ENCODE assay signal across 14 cellular contexts in the genomic region with DNA sequence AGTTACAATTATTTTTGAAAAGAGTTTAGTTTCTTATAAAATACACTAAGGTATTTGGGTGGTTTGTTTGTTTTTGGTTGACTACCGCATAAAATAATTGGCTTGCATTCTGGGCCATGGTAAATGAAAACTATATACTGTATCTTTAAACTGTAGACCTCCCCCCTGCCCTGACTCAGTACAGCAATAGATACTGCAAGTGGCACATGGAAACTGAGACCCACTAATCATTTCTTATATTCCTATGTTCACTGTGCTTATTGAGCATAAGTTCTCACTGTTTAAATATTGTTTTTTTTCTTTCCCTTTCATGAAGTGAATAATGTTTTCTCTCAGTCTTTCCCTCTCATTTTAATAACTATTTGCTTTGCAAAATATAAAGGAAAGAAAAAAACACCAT. TPM values are rescaled to one million over a fixed set of nuclear protein-coding genes. Genes with fewer than 3 reads are reported as not detected.
DNase-seq lines count a peak whose midpoint lies in the region; ATAC-seq and TF ChIP-seq lines count a peak whose summit lies in the region.
"Had no signal": no experiment of that assay in that cellular context is flagged by ENCODE, and none has a peak within 500 bp of the region (broad histone marks: within the 10 kb centered on the region; RNA-seq: fewer than 3 reads in every experiment).

No MANE protein-coding gene starts in this region.

- peaks cover 24% of the 10 kb centered on the region for H3K4me1 Mint-ChIP-seq in activated CD8-positive, alpha-beta memory T cell treated with anti-CD3 and anti-CD28 coated beads, Interleukin-2, amount 10 ng/mL, durations not matched to agents 7 days and 5 days
- peaks cover 49 to 50% of the 10 kb centered on the region in 2 donors for H3K4me1 Mint-ChIP-seq in natural killer cell
- peaks cover 23 to 38% of the 10 kb centered on the region in 2 donors for H3K4me1 Mint-ChIP-seq in natural killer cell treated with Interleukin-12 subunit alpha and Interleukin-12 subunit beta and Interleukin-15 and Interleukin-18, amount 100 ng/mL, for 72 hours (ENCODE audit: low read depth in 2 of 2)
- peaks cover 63% of the 10 kb centered on the region for H3K4me1 Mint-ChIP-seq in activated naive CD8-positive, alpha-beta T cell treated with anti-CD3 and anti-CD28 coated beads, Interleukin-2, amount 50 U/mL, for 24 hours

- ATAC-seq in activated CD8-positive, alpha-beta memory T cell treated with anti-CD3 and anti-CD28 coated beads, Interleukin-2, amount 10 ng/mL, durations not matched to agents 7 days and 5 days: no peak
- ATAC-seq in natural killer cell (no peak), GM18858 (IDR thresholded peaks at IDR 0.05; ENCODE audit: unreplicated experiment) (no peak)
- ATAC-seq in natural killer cell treated with Interleukin-12 subunit alpha and Interleukin-12 subunit beta and Interleukin-15 and Interleukin-18, amount 100 ng/mL, for 72 hours: no peak
- peak; percentile 57 for ATAC-seq in activated naive CD8-positive, alpha-beta T cell treated with anti-CD3 and anti-CD28 coated beads, Interleukin-2, amount 50 U/mL, for 24 hours
- ATAC-seq: A549 had no signal

- CTCF ChIA-PET in activated CD8-positive, alpha-beta memory T cell treated with anti-CD3 and anti-CD28 coated beads, Interleukin-2, amount 10 ng/mL, durations not matched to agents 7 days and 5 days (lab: Charles Lee): no interaction called here

- H3K27me3 Mint-ChIP-seq in activated CD8-positive, alpha-beta memory T cell treated with anti-CD3 and anti-CD28 coated beads, Interleukin-2, amount 10 ng/mL, durations not matched to agents 7 days and 5 days: no peaks in the 10 kb centered on the region
- no peaks in the 10 kb centered on the region for H3K27me3 Mint-ChIP-seq in natural killer cell (ENCODE audit: low read depth in 2 of 2)
- H3K27me3 Mint-ChIP-seq in natural killer cell treated with Interleukin-12 subunit alpha and Interleukin-12 subunit beta and Interleukin-15 and Interleukin-18, amount 100 ng/mL, for 72 hours: no peaks in the 10 kb centered on the region
- no peaks in the 10 kb centered on the region for H3K27me3 Mint-ChIP-seq in activated naive CD8-positive, alpha-beta T cell treated with anti-CD3 and anti-CD28 coated beads, Interleukin-2, amount 50 U/mL, for 24 hours

- H3K27ac Mint-ChIP-seq in activated CD8-positive, alpha-beta memory T cell treated with anti-CD3 and anti-CD28 coated beads, Interleukin-2, amount 10 ng/mL, durations not matched to agents 7 days and 5 days: peak overlapping the region; percentile 47
- H3K27ac Mint-ChIP-seq in natural killer cell: peak overlapping the region; percentile 64 to 81
- H3K27ac Mint-ChIP-seq in natural killer cell treated with Interleukin-12 subunit alpha and Interleukin-12 subunit beta and Interleukin-15 and Interleukin-18, amount 100 ng/mL, for 72 hours: peak overlapping the region in 1 of 2 donors; percentile 26
- H3K27ac Mint-ChIP-seq in activated naive CD8-positive, alpha-beta T cell treated with anti-CD3 and anti-CD28 coated beads, Interleukin-2, amount 50 U/mL, for 24 hours: peak overlapping the region; percentile 12

- no peak for TF ChIP-seq CTCF in natural killer cell (IDR thresholded peaks at IDR 0.05)

- H3K36me3 Mint-ChIP-seq in activated CD8-positive, alpha-beta memory T cell treated with anti-CD3 and anti-CD28 coated beads, Interleukin-2, amount 10 ng/mL, durations not matched to agents 7 days and 5 days: peaks cover 61% of the 10 kb centered on the region
- peaks cover 10% of the 10 kb centered on the region for H3K36me3 Mint-ChIP-seq in natural killer cell
- peaks cover 31% of the 10 kb centered on the region for H3K36me3 Mint-ChIP-seq in natural killer cell treated with Interleukin-12 subunit alpha and Interleukin-12 subunit beta and Interleukin-15 and Interleukin-18, amount 100 ng/mL, for 72 hours
- H3K36me3 Mint-ChIP-seq in activated naive CD8-positive, alpha-beta T cell treated with anti-CD3 and anti-CD28 coated beads, Interleukin-2, amount 50 U/mL, for 24 hours (ENCODE audit: low read depth): peaks cover 50% of the 10 kb centered on the region

- no peak for DNase-seq in activated CD8-positive, alpha-beta memory T cell treated with anti-CD3 and anti-CD28 coated beads, Interleukin-2, amount 10 ng/mL, durations not matched to agents 7 days and 5 days
- DNase-seq in activated CD8-positive, alpha-beta memory T cell treated with anti-CD3 and anti-CD28 coated beads for 24 hours: no peak
- no peak for DNase-seq in natural killer cell
- DNase-seq in natural killer cell treated with Interleukin-12 subunit alpha and Interleukin-12 subunit beta and Interleukin-15 and Interleukin-18, amount 100 ng/mL, for 72 hours (ENCODE audit: low spot score): no peak
- DNase-seq in activated naive CD8-positive, alpha-beta T cell treated with anti-CD3 and anti-CD28 coated beads, Interleukin-2, amount 50 U/mL, for 24 hours: no peak
- DNase-seq in COLO829 (ENCODE audit: low spot score): no peak
- DNase-seq in 8988T: no peak
- DNase-seq: DMS79 treated with DMSO at 0.1 percent for 48 hours, KG1, MV-4-11, NCI-H1694 treated with DMSO at 0.1 percent for 48 hours, Peyer's patch had no signal

- intact Hi-C loops in natural killer cell (cut with micrococcal nuclease): no loop called here

- no peak overlapping the region for H3K4me3 Mint-ChIP-seq in activated CD8-positive, alpha-beta memory T cell treated with anti-CD3 and anti-CD28 coated beads, Interleukin-2, amount 10 ng/mL, durations not matched to agents 7 days and 5 days
- no peak overlapping the region for H3K4me3 Mint-ChIP-seq in natural killer cell
- H3K4me3 Mint-ChIP-seq in natural killer cell treated with Interleukin-12 subunit alpha and Interleukin-12 subunit beta and Interleukin-15 and Interleukin-18, amount 100 ng/mL, for 72 hours: no peak overlapping the region
- H3K4me3 Mint-ChIP-seq in activated naive CD8-positive, alpha-beta T cell treated with anti-CD3 and anti-CD28 coated beads, Interleukin-2, amount 50 U/mL, for 24 hours: no peak overlapping the region

- peaks cover 7% of the 10 kb centered on the region for H3K9me3 Mint-ChIP-seq in activated CD8-positive, alpha-beta memory T cell treated with anti-CD3 and anti-CD28 coated beads, Interleukin-2, amount 10 ng/mL, durations not matched to agents 7 days and 5 days (ENCODE audit: low read depth)
- peaks cover 2 to 3% of the 10 kb centered on the region in 2 donors for H3K9me3 Mint-ChIP-seq in natural killer cell
- H3K9me3 Mint-ChIP-seq in natural killer cell treated with Interleukin-12 subunit alpha and Interleukin-12 subunit beta and Interleukin-15 and Interleukin-18, amount 100 ng/mL, for 72 hours: peaks cover 4% of the 10 kb centered on the region
- peaks cover 12% of the 10 kb centered on the region for H3K9me3 Mint-ChIP-seq in activated naive CD8-positive, alpha-beta T cell treated with anti-CD3 and anti-CD28 coated beads, Interleukin-2, amount 50 U/mL, for 24 hours

RNA-seq across cellular contexts. Expression of a gene that starts 45.8 kb away (rescaled TPM):
- 10 to 100 TPM; 42.4 to 54.8 TPM for total RNA-seq in activated CD8-positive, alpha-beta memory T cell treated with anti-CD3 and anti-CD28 coated beads, Interleukin-2, amount 10 ng/mL, durations not matched to agents 7 days and 5 days
- total RNA-seq in natural killer cell: 10 to 100 TPM; 93.9 to 99.4 (median 97.0) TPM
- 10 to 100 TPM; 65.9 to 85.7 TPM for total RNA-seq in natural killer cell treated with Interleukin-12 subunit alpha and Interleukin-12 subunit beta and Interleukin-15 and Interleukin-18, amount 100 ng/mL, for 72 hours
